13 cellular contexts compared by ENCODE assay signal in the genomic region with DNA sequence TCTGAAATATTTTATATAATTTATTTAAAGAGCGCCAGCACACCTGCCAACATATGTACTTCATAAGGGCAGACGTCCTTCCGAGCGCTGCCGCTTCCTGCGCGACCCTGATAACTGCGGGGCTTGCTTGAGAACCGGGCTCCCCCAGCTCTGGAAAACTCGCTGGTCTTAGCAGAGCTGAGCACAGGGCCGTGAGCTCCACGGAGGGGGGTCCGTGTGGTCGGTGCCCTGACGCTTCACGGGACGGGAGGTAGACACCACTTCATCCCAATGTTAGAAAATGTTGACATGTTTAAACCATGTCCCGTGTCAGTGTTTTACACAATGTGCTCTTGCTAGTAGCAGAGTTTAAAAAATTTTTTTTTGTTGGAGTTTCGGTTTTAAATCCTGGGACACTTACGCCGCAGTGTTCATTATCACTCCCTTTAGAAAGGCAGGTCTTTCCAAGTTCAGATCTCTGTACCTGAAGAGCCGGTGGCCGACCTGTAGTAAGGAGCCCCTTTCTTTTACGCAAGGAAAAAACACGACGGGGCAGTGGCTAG. TPM values are rescaled to one million over a fixed set of nuclear protein-coding genes. Genes with fewer than 3 reads are reported as not detected.
A peak's percentile ranks its signal among the peaks of the same experiment; 100 is the strongest.
DNase-seq lines count a peak whose midpoint lies in the region; ATAC-seq and TF ChIP-seq lines count a peak whose summit lies in the region.
"Had no signal": no experiment of that assay in that cellular context is flagged by ENCODE, and none has a peak within 500 bp of the region (broad histone marks: within the 10 kb centered on the region; RNA-seq: fewer than 3 reads in every experiment).

No MANE protein-coding gene starts in this region.

- no peak for TF ChIP-seq CTCF in Panc1 (IDR thresholded peaks at IDR 0.05)

- H3K4me2 ChIP-seq in neuronal stem cell (ENCODE audit: insufficient read depth, low read length, poor library complexity, severe bottlenecking) = no peak overlapping the region

- H3K18ac ChIP-seq in neuronal stem cell (ENCODE audit: low read length) = no peak overlapping the region

- H3K23ac ChIP-seq in neuronal stem cell (ENCODE audit: low read depth, low read length, poor library complexity) = no peak overlapping the region

- peak overlapping the region; percentile 58 for H2BK12ac ChIP-seq in neuronal stem cell (ENCODE audit: low read length)

- H3K4ac ChIP-seq in neuronal stem cell (ENCODE audit: low read length) = no peak overlapping the region

- H3K4me3 ChIP-seq in CD8-positive, alpha-beta memory T cell (ENCODE audit: low read length) = no peak overlapping the region
- peak overlapping the region in 1 of 2 experiments; percentile 64; a peak in 1 of 4 replicates for H3K4me3 ChIP-seq in Panc1 (ENCODE audit: low read depth in 2 of 2, low read length in 2 of 2)
- H3K4me3 ChIP-seq in effector memory CD4-positive, alpha-beta T cell (ENCODE audit: insufficient read depth, low read depth, low read length, poor library complexity, severe bottlenecking) = peak overlapping the region; percentile 74
- H3K4me3 ChIP-seq in neuronal stem cell (ENCODE audit: low read length in 2 of 2) = no peak overlapping the region

- H2AK5ac ChIP-seq in neuronal stem cell (ENCODE audit: low read depth, low read length) = peak overlapping the region; percentile 76

- peaks cover 0 to 8% (median 1%) of the 10 kb centered on the region in 3 donors for H3K36me3 Mint-ChIP-seq in CD8-positive, alpha-beta memory T cell

- no peak overlapping the region for H3K14ac ChIP-seq in neuronal stem cell (ENCODE audit: low read length)

- H3K27me3 ChIP-seq in CD8-positive, alpha-beta memory T cell (ENCODE audit: insufficient read depth, low read length, poor library complexity, severe bottlenecking) = peaks cover 6% of the 10 kb centered on the region
- H3K27me3 ChIP-seq in Panc1 (ENCODE audit: control insufficient read depth, insufficient read depth, low read length) = no peaks in the 10 kb centered on the region
- no peaks in the 10 kb centered on the region for H3K27me3 ChIP-seq in effector memory CD4-positive, alpha-beta T cell (replicated peaks; ENCODE audit: control insufficient read depth, insufficient read depth, low read length, poor library complexity, severe bottlenecking)
- H3K27me3 ChIP-seq in neuronal stem cell (ENCODE audit: control insufficient read depth in 3 of 3, insufficient read depth in 3 of 3, low read depth in 1 of 3, low read length in 3 of 3) = peaks cover 50 to 78% (median 61%) of the 10 kb centered on the region in 3 experiments
- H3K27me3 ChIP-seq: testis had no signal

- H3K79me1 ChIP-seq in neuronal stem cell (ENCODE audit: low read depth, low read length) = no peaks in the 10 kb centered on the region

- peaks cover 10 to 13% of the 10 kb centered on the region in 2 donors for H3K27me3 Mint-ChIP-seq in CD8-positive, alpha-beta memory T cell

- H3K9me3 ChIP-seq in CD8-positive, alpha-beta memory T cell (ENCODE audit: low read length) = no peaks in the 10 kb centered on the region
- no peaks in the 10 kb centered on the region for H3K9me3 ChIP-seq in Panc1 (ENCODE audit: control insufficient read depth, insufficient read depth, low read depth, low read length)
- H3K9me3 ChIP-seq in effector memory CD4-positive, alpha-beta T cell (ENCODE audit: control insufficient read depth, low read length) = no peaks in the 10 kb centered on the region
- H3K9me3 ChIP-seq in neuronal stem cell (replicated peaks in 1 of 2; ENCODE audit: control insufficient read depth in 2 of 2, insufficient read depth in 1 of 2, low read depth in 1 of 2, low read length in 2 of 2) = no peaks in the 10 kb centered on the region
- H3K9me3 ChIP-seq: heart left ventricle, testis had no signal

- TSS peak; percentile 76 for BruUV-seq in Panc1 (replicated peaks; lab: Mats Ljungman, UMichigan)

- H2AFZ ChIP-seq in neuronal stem cell (ENCODE audit: low read length) = no peak overlapping the region

- CTCF ChIA-PET in CD8-positive, alpha-beta memory T cell (lab: Charles Lee) = interaction anchor here (0.8 to 2.6 kb wide), 8 partner anchors 10 to 131 kb away, joined by 3 to 8 read pairs (median 4); no protein-coding TSS in a partner anchor
- CTCF ChIA-PET in Panc1 (lab: Charles Lee) = interaction anchor here (0.6 kb wide), 1 partner anchor 8 kb away, joined by 3 read pairs; no protein-coding TSS in a partner anchor

- no peak overlapping the region for H4K91ac ChIP-seq in neuronal stem cell (ENCODE audit: low read depth, low read length, poor library complexity)

- peaks cover 22 to 46% (median 37%) of the 10 kb centered on the region in 3 donors for H3K4me1 Mint-ChIP-seq in CD8-positive, alpha-beta memory T cell

- H4K8ac ChIP-seq in neuronal stem cell (ENCODE audit: low read depth, low read length) = no peak overlapping the region

- in situ Hi-C loops in Panc1 (cut with HindIII; ENCODE audit: low pct_unique_long_range_greater_than_20kb, low sequenced_read_pairs) = no loop called here

- POLR2A ChIA-PET in CD8-positive, alpha-beta memory T cell (lab: Charles Lee) = interaction anchor here (0.6 to 1.3 kb wide), 2 partner anchors 8 to 126 kb away, joined by 3 to 4 read pairs; no protein-coding TSS in a partner anchor
- POLR2A ChIA-PET in Panc1 (lab: Charles Lee) = interaction anchor here (1.0 kb wide), 1 partner anchor 33 kb away, joined by 9 read pairs; no protein-coding TSS in a partner anchor

- no peak overlapping the region for H3K9ac ChIP-seq in neuronal stem cell (ENCODE audit: low read depth, low read length, poor library complexity)

- no peak overlapping the region for H2BK120ac ChIP-seq in neuronal stem cell (ENCODE audit: low read depth, low read length)

- WGBS in neuronal stem cell (ENCODE audit: extremely low coverage in 2 of 2, insufficient read length in 2 of 2, insufficient replicate concordance in 1 of 2), 2 donors = no CpG with 5 or more reads among the region's 26 CpGs

- no peaks in the 10 kb centered on the region for H3K36me3 ChIP-seq in CD8-positive, alpha-beta memory T cell (ENCODE audit: insufficient read depth, low read length)
- no peaks in the 10 kb centered on the region for H3K36me3 ChIP-seq in Panc1 (ENCODE audit: control insufficient read depth, insufficient read depth, low read length)
- no peaks in the 10 kb centered on the region for H3K36me3 ChIP-seq in effector memory CD4-positive, alpha-beta T cell (ENCODE audit: control insufficient read depth, insufficient read depth, low read length)
- no peaks in the 10 kb centered on the region for H3K36me3 ChIP-seq in neuronal stem cell (replicated peaks in 1 of 2; ENCODE audit: control insufficient read depth in 2 of 2, insufficient read depth in 2 of 2, low read length in 2 of 2)
- H3K36me3 ChIP-seq: heart left ventricle had no signal

- no peak overlapping the region for H2BK15ac ChIP-seq in neuronal stem cell (ENCODE audit: low read length)

- peak in 1 of 5 donors; percentile 33 for DNase-seq in CD8-positive, alpha-beta memory T cell
- DNase-seq in Panc1 (ENCODE audit: low read depth, low spot score) (no peak), neuronal stem cell (ENCODE audit: low spot score) (no peak), globus pallidus (ENCODE audit: low spot score) (no peak), NCI-H2196 treated with DMSO at 0.1 percent for 48 hours (lab: John Stamatoyannopoulos, UW; ENCODE audit: unreplicated experiment) (no peak)
- no peak for DNase-seq in effector memory CD4-positive, alpha-beta T cell
- DNase-seq: Calu3; NCI-H2029 treated with DMSO at 0.1 percent for 48 hours; stimulated activated CD4-positive, alpha-beta T cell treated with anti-CD3 and anti-CD28 coated beads, Interleukin-2, amount 100 ng/mL, for 24 hours; testis had no signal

- intact Hi-C loops in Panc1 (cut with micrococcal nuclease; ENCODE audit: unreplicated experiment) = no loop called here

- H2BK5ac ChIP-seq in neuronal stem cell (ENCODE audit: low read length) = no peak overlapping the region

- peaks cover 33% of the 10 kb centered on the region for H3K4me1 ChIP-seq in CD8-positive, alpha-beta memory T cell (ENCODE audit: insufficient read depth, low read length)
- H3K4me1 ChIP-seq in Panc1 (ENCODE audit: control insufficient read depth, insufficient read depth, low read length) = peaks cover 27% of the 10 kb centered on the region
- peaks cover 46% of the 10 kb centered on the region for H3K4me1 ChIP-seq in effector memory CD4-positive, alpha-beta T cell (ENCODE audit: control insufficient read depth, insufficient read depth, low read length, poor library complexity, severe bottlenecking)
- peaks cover 4 to 7% of the 10 kb centered on the region in 2 donors for H3K4me1 ChIP-seq in neuronal stem cell (ENCODE audit: control insufficient read depth in 2 of 2, insufficient read depth in 1 of 2, low read depth in 1 of 2, low read length in 2 of 2)

- no peak overlapping the region for H3K27ac ChIP-seq in CD8-positive, alpha-beta memory T cell (ENCODE audit: low read depth, low read length)
- H3K27ac ChIP-seq in Panc1 (ENCODE audit: low read length) (no peak overlapping the region), neuronal stem cell (replicated peaks; ENCODE audit: low read length) (no peak overlapping the region)
- H3K27ac ChIP-seq in effector memory CD4-positive, alpha-beta T cell (ENCODE audit: insufficient read depth, low read length, poor library complexity, severe bottlenecking) = peak overlapping the region; percentile 65

- ATAC-seq in Panc1 (no peak), HG02623 (IDR thresholded peaks at IDR 0.05; ENCODE audit: unreplicated experiment) (no peak), HG02588 (IDR thresholded peaks at IDR 0.05; ENCODE audit: unreplicated experiment) (no peak)
- ATAC-seq: heart left ventricle had no signal

- peak overlapping the region in 5 of 7 donors; percentile 32 to 94 (median 34) for H3K4me3 Mint-ChIP-seq in CD8-positive, alpha-beta memory T cell

- H3K27ac Mint-ChIP-seq in CD8-positive, alpha-beta memory T cell = peak overlapping the region in 3 of 8 donors; percentile 22 to 75 (median 32)

- no peaks in the 10 kb centered on the region for H3K9me3 Mint-ChIP-seq in CD8-positive, alpha-beta memory T cell

RNA-seq across cellular contexts. Expression of a gene that starts 1.6 kb away (rescaled TPM):
- total RNA-seq in CD8-positive, alpha-beta memory T cell = 10 to 100 TPM; 45.9 to 46.7 TPM
- polyA plus RNA-seq in CD8-positive, alpha-beta memory T cell = 36.7 TPM
- total RNA-seq in Panc1 (2021; ENCODE audit: unreplicated experiment) = 30.8 TPM
- polyA plus RNA-seq in Panc1 (2012; ENCODE audit: insufficient read length) = 38.3 TPM
- polyA plus RNA-seq in neuronal stem cell (2013, experiment 1 of 2) = 4.7 TPM
- 5.2 TPM for polyA plus RNA-seq in neuronal stem cell (2013, experiment 2 of 2)
